1 cellular context compared by ENCODE assay signal in genomic region chr1:47313915-47314664, GRCh38.
A peak's percentile ranks its signal among the peaks of the same experiment; 100 is the strongest.
TF ChIP-seq lines count a peak whose summit lies in the region.

Gene STIL, minus strand, starts transcription at chr1:47314147. Its CDS starts 3,828 bp downstream, at chr1:47310319.

TF ChIP-seq in K562, 482 proteins besides CTCF, POLR2A, EP300 and RAD21 (continued from another document and continues in another):
- TF ChIP-seq GTF2B (IDR thresholded peaks at IDR 0.05; ENCODE audit: extremely low read depth, insufficient read length) (peak; percentile 66), ZNF318 (IDR thresholded peaks at IDR 0.05; ENCODE audit: borderline replicate concordance in 1 of 2, low read depth in 1 of 2) (no peak; a peak in 1 of 4 replicates), ZC3H4 (CRISPR knock-in tag; IDR thresholded peaks at IDR 0.05; ENCODE audit: borderline replicate concordance) (no peak), ZNF224 (CRISPR knock-in tag; IDR thresholded peaks at IDR 0.05) (no peak), STAT5A (IDR thresholded peaks at IDR 0.05; ENCODE audit: borderline replicate concordance, low read length) (no peak; the same call in 1 of the 2 replicates), ZSCAN32 (CRISPR knock-in tag; IDR thresholded peaks at IDR 0.05) (no peak), GATAD2A (IDR thresholded peaks at IDR 0.05) (no peak), JUN (IDR thresholded peaks at IDR 0.05; ENCODE audit: borderline replicate concordance, low read depth, low read length) (no peak; the same call in 1 of the 2 replicates), JUN (CRISPR knock-in tag; IDR thresholded peaks at IDR 0.05; ENCODE audit: borderline replicate concordance) (no peak), ZNF699 (CRISPR knock-in tag; IDR thresholded peaks at IDR 0.05; ENCODE audit: insufficient replicate concordance) (no peak), ZFP1 (CRISPR knock-in tag; IDR thresholded peaks at IDR 0.05) (no peak), MAFG (tag; conservative IDR thresholded peaks at IDR 0.05) (peak; percentile 31; the same call in 1 of the 2 replicates), DMBX1 (CRISPR knock-in tag; IDR thresholded peaks at IDR 0.05; ENCODE audit: borderline replicate concordance) (no peak), L3MBTL2 (IDR thresholded peaks at IDR 0.05) (peak; percentile 66), TAF7 (tag; IDR thresholded peaks at IDR 0.05) (peak; percentile 85), E4F1 (CRISPR knock-in tag; IDR thresholded peaks at IDR 0.05; ENCODE audit: borderline replicate concordance) (no peak), ESRRA (IDR thresholded peaks at IDR 0.05; ENCODE audit: borderline replicate concordance, low read depth) (peak; percentile 75), SMARCC2 (IDR thresholded peaks at IDR 0.05; ENCODE audit: low read depth) (no peak), CREBBP (IDR thresholded peaks at IDR 0.05; ENCODE audit: low read depth, low read length) (no peak), E2F5 (CRISPR knock-in tag; IDR thresholded peaks at IDR 0.05) (no peak; the same call in 1 of the 2 replicates), FOXJ2 (tag; IDR thresholded peaks at IDR 0.05) (no peak), NEUROD1 (IDR thresholded peaks at IDR 0.05; ENCODE audit: borderline replicate concordance, low read depth, low read length, partially characterized antibody) (peak; percentile 91), PHF20 (IDR thresholded peaks at IDR 0.05; ENCODE audit: partially characterized antibody) (no peak), LCOR (CRISPR knock-in tag; IDR thresholded peaks at IDR 0.05) (peak; percentile 27), UBTF (IDR thresholded peaks at IDR 0.05; ENCODE audit: borderline replicate concordance in 1 of 2, low read depth in 2 of 2, low read length in 2 of 2) (peak in 1 of 2 experiments; percentile 81; a peak in 1 of 4 replicates), ARID3B (CRISPR knock-in tag; IDR thresholded peaks at IDR 0.05; ENCODE audit: borderline replicate concordance) (peak; percentile 68; the same call in 1 of the 2 replicates)
- TF ChIP-seq, protein P1, sequence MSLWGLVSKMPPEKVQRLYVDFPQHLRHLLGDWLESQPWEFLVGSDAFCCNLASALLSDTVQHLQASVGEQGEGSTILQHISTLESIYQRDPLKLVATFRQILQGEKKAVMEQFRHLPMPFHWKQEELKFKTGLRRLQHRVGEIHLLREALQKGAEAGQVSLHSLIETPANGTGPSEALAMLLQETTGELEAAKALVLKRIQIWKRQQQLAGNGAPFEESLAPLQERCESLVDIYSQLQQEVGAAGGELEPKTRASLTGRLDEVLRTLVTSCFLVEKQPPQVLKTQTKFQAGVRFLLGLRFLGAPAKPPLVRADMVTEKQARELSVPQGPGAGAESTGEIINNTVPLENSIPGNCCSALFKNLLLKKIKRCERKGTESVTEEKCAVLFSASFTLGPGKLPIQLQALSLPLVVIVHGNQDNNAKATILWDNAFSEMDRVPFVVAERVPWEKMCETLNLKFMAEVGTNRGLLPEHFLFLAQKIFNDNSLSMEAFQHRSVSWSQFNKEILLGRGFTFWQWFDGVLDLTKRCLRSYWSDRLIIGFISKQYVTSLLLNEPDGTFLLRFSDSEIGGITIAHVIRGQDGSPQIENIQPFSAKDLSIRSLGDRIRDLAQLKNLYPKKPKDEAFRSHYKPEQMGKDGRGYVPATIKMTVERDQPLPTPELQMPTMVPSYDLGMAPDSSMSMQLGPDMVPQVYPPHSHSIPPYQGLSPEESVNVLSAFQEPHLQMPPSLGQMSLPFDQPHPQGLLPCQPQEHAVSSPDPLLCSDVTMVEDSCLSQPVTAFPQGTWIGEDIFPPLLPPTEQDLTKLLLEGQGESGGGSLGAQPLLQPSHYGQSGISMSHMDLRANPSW (CRISPR knock-in tag; IDR thresholded peaks at IDR 0.05), result no peak
- TF ChIP-seq, protein P2, sequence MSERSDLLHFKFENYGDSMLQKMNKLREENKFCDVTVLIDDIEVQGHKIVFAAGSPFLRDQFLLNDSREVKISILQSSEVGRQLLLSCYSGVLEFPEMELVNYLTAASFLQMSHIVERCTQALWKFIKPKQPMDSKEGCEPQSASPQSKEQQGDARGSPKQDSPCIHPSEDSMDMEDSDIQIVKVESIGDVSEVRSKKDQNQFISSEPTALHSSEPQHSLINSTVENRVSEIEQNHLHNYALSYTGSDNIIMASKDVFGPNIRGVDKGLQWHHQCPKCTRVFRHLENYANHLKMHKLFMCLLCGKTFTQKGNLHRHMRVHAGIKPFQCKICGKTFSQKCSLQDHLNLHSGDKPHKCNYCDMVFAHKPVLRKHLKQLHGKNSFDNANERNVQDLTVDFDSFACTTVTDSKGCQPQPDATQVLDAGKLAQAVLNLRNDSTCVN (CRISPR knock-in tag; IDR thresholded peaks at IDR 0.05), result no peak
- TF ChIP-seq, protein P3, sequence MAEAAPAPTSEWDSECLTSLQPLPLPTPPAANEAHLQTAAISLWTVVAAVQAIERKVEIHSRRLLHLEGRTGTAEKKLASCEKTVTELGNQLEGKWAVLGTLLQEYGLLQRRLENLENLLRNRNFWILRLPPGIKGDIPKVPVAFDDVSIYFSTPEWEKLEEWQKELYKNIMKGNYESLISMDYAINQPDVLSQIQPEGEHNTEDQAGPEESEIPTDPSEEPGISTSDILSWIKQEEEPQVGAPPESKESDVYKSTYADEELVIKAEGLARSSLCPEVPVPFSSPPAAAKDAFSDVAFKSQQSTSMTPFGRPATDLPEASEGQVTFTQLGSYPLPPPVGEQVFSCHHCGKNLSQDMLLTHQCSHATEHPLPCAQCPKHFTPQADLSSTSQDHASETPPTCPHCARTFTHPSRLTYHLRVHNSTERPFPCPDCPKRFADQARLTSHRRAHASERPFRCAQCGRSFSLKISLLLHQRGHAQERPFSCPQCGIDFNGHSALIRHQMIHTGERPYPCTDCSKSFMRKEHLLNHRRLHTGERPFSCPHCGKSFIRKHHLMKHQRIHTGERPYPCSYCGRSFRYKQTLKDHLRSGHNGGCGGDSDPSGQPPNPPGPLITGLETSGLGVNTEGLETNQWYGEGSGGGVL (CRISPR knock-in tag; IDR thresholded peaks at IDR 0.05), result no peak
